1 cellular context compared by ENCODE assay signal in genomic region chr6:63572733-63573139, GRCh38.
TF ChIP-seq lines count a peak whose summit lies in the region.

No MANE protein-coding gene starts in this region.

TF ChIP-seq in GM23338, 12 proteins besides CTCF, POLR2A, EP300 and RAD21 (continued from another document):
- TF ChIP-seq REST (IDR thresholded peaks at IDR 0.05; ENCODE audit: unreplicated experiment) (no peak), ETS1 (IDR thresholded peaks at IDR 0.05) (no peak), POLR2AphosphoS5 (IDR thresholded peaks at IDR 0.05; ENCODE audit: low read depth) (no peak), JUNB (IDR thresholded peaks at IDR 0.05; ENCODE audit: unreplicated experiment) (no peak), STAT1 (IDR thresholded peaks at IDR 0.05; ENCODE audit: unreplicated experiment) (no peak), NANOG (IDR thresholded peaks at IDR 0.05; ENCODE audit: borderline replicate concordance) (no peak)
